9 cellular contexts compared by ENCODE assay signal in the genomic region with DNA sequence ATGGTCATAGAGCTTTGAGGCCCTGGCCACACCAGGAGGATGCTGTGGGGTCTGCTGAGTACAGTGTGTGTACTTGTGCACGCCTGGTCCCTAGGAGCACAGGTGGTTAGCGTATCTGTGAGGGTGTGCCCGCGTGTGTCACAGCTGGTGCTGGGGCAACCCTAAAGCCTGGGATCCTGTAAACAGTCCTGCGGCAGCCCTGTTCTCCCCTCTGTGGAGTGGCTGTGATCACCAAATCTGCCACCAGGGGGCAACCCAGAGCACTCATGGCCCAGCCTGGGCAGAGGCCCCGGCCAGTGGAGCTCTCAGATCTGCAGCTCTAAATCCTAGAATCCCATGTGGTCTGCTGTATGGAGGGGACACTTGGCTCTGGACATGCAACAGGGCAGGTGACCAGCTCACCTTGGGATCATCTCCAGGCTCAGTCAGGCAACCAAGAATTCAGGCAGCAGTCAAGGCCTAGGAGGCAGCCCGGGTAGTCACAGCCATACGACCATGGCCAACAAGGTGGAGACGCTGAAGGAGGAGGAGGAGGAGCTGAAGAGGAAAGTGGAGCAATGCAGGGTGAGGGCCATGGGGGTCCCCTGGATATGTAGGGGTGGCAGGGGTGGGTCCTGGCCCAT. TPM values are rescaled to one million over a fixed set of nuclear protein-coding genes. Genes with fewer than 3 reads are reported as not detected.
DNase-seq lines count a peak whose midpoint lies in the region; ATAC-seq, FAIRE-seq and TF ChIP-seq lines count a peak whose summit lies in the region.
"Had no signal": no experiment of that assay in that cellular context is flagged by ENCODE, and none has a peak within 500 bp of the region (broad histone marks: within the 10 kb centered on the region; RNA-seq: fewer than 3 reads in every experiment).

No MANE protein-coding gene starts in this region.

- H3K27me3 ChIP-seq in gastroesophageal sphincter (peaks cover 37% of the 10 kb centered on the region), pancreas (no peaks in the 10 kb centered on the region)

- H3K4me1 ChIP-seq in gastroesophageal sphincter: peaks cover 0 to 50% (median 22%) of the 10 kb centered on the region in 3 donors
- H3K4me1 ChIP-seq in pancreas: peaks cover 0 to 12% (median 5%) of the 10 kb centered on the region in 3 donors

- no peak overlapping the region for H3K27ac ChIP-seq in gastroesophageal sphincter
- no peak overlapping the region for H3K27ac ChIP-seq in pancreas

- peaks cover 12% of the 10 kb centered on the region for H3K4me1 Mint-ChIP-seq in type B pancreatic cell (ENCODE audit: unreplicated experiment)

- intact Hi-C loops in pancreas (cut with DNase I): loop anchor here in 2 of 3 donors (5.0 to 10.0 kb wide), 2 partner anchors 39 to 151 kb away; no protein-coding TSS in a partner anchor

- no peaks in the 10 kb centered on the region for H3K27me3 Mint-ChIP-seq in type B pancreatic cell

- H3K9me3 Mint-ChIP-seq in type B pancreatic cell: no peaks in the 10 kb centered on the region

- H3K4me3 ChIP-seq in gastroesophageal sphincter (no peak overlapping the region), pancreas (no peak overlapping the region)

- no peak for TF ChIP-seq POLR2A in gastroesophageal sphincter (IDR thresholded peaks at IDR 0.05)

- no peaks in the 10 kb centered on the region for H3K9me3 ChIP-seq in gastroesophageal sphincter
- H3K9me3 ChIP-seq in pancreas: no peaks in the 10 kb centered on the region

- ATAC-seq in gastroesophageal sphincter (peak; percentile 79), pancreas (peak; percentile 72 to 84 (median 82))

- H3K36me3 Mint-ChIP-seq in type B pancreatic cell: no peaks in the 10 kb centered on the region

- DNase-seq in DMS 273 (lab: John Stamatoyannopoulos, UW; ENCODE audit: unreplicated experiment): peak; percentile 85
- DNase-seq in DMS 273 treated with DMSO at 0.1 percent for 48 hours (lab: John Stamatoyannopoulos, UW): no peak
- DNase-seq in HUDEP-2 (lab: John Stamatoyannopoulos, UW; ENCODE audit: unreplicated experiment in 76 of 76): peak in 68 of 76 experiments; percentile 16 to 87 (median 70)
- DNase-seq in SK-MEL-5 (ENCODE audit: low read depth, low spot score): peak; percentile 85
- peak; percentile 95 for DNase-seq in activated effector memory CD4-positive, alpha-beta T cell treated with anti-CD3 and anti-CD28 coated beads, Interleukin-2, amount 50 U/mL, for 16 hours
- peak; percentile 70 to 98 (median 90) for DNase-seq in pancreas
- DNase-seq in type B pancreatic cell (ENCODE audit: extremely low spot score, unreplicated experiment): peak; percentile 92

- H3K36me3 ChIP-seq in gastroesophageal sphincter: peaks cover 0 to 11% of the 10 kb centered on the region in 2 donors
- no peaks in the 10 kb centered on the region for H3K36me3 ChIP-seq in pancreas

- FAIRE-seq in pancreas (lab: Jason Lieb, UNC): no peak
- FAIRE-seq: A204.1 had no signal

- in situ Hi-C loops in SK-MEL-5 (cut with HindIII; ENCODE audit: low pct_unique_long_range_greater_than_20kb, low sequenced_read_pairs): no loop called here

- peak overlapping the region; percentile 39 for H3K4me3 Mint-ChIP-seq in type B pancreatic cell

- peak overlapping the region; percentile 34 for H3K27ac Mint-ChIP-seq in type B pancreatic cell

- WGBS in gastroesophageal sphincter (ENCODE audit: low coverage in 1 of 2), 2 donors: 80% methylated on average over 2 of the region's 9 CpGs; no CpG with 5 or more reads in 1 of the 2 donors
- WGBS in pancreas, 2 donors: 32 to 33% methylated on average over 9 of the region's 9 CpGs

- TF ChIP-seq CTCF in gastroesophageal sphincter (IDR thresholded peaks at IDR 0.05): peak in 3 of 4 experiments; percentile 92 to 94 (median 92)
- TF ChIP-seq CTCF in pancreas (IDR thresholded peaks at IDR 0.05): peak; percentile 92 to 95 (median 93)
- TF ChIP-seq CTCF in type B pancreatic cell (conservative IDR thresholded peaks at IDR 0.05): peak; percentile 94

- no peak for TF ChIP-seq EP300 in gastroesophageal sphincter (IDR thresholded peaks at IDR 0.05)

RNA-seq across cellular contexts. Expression of a gene that starts 3.9 kb away (rescaled TPM):
- 3.9 and 5.5 TPM in 2 replicates for total RNA-seq in SK-MEL-5 (2014; rRNA removed; shearing (Covaris generic))
- polyA plus RNA-seq in SK-MEL-5 (2015; cell fraction: cytosol; rRNA removed): 20.3 and 21.9 TPM in 2 replicates
- polyA plus RNA-seq in SK-MEL-5 (2015; cell fraction: nucleus; rRNA removed): 20.6 and 22.3 TPM in 2 replicates
- total RNA-seq in gastroesophageal sphincter (1 to 10 TPM; 2.9 to 4.9 (median 3.2) TPM), pancreas (1 to 10 TPM; 2.0 to 9.3 (median 3.9) TPM), type B pancreatic cell (ENCODE audit: low replicate concordance) (30.0 and 31.1 TPM in 2 replicates)
- 1 to 10 TPM; 2.7 to 5.9 TPM for polyA plus RNA-seq in pancreas

RNA-seq across cellular contexts. Expression of a gene that starts 15.2 kb away (rescaled TPM):
- total RNA-seq in SK-MEL-5 (2014; rRNA removed; shearing (Covaris generic)): 61.7 and 64.4 TPM in 2 replicates
- polyA plus RNA-seq in SK-MEL-5 (2015; cell fraction: cytosol; rRNA removed): 97.0 and 101 TPM in 2 replicates
- 9.7 and 13.1 TPM in 2 replicates for polyA plus RNA-seq in SK-MEL-5 (2015; cell fraction: nucleus; rRNA removed)
- total RNA-seq in gastroesophageal sphincter: 10 to 100 TPM in 3 of 4 donors, 1 to 10 TPM in 1; 9.2 to 19.3 (median 17.2) TPM
- 1 to 10 TPM; 3.6 to 6.8 (median 5.4) TPM for total RNA-seq in pancreas
- 10 to 100 TPM in 1 of 2 donors, 1 to 10 TPM in 1; 4.6 to 16.3 TPM for polyA plus RNA-seq in pancreas
- total RNA-seq in type B pancreatic cell (ENCODE audit: low replicate concordance): 15.6 and 30.2 TPM in 2 replicates

RNA-seq across cellular contexts. Expression of a gene that starts 32.1 kb away (rescaled TPM):
- total RNA-seq in SK-MEL-5 (2014; rRNA removed; shearing (Covaris generic)): 978 and 1,315 TPM in 2 replicates
- polyA plus RNA-seq in SK-MEL-5 (2015; cell fraction: cytosol; rRNA removed): 622 and 774 TPM in 2 replicates
- polyA plus RNA-seq in SK-MEL-5 (2015; cell fraction: nucleus; rRNA removed): 90.5 and 124 TPM in 2 replicates
- 1,000 to 10,000 TPM in 3 of 4 donors, 100 to 1,000 TPM in 1; 747 to 1,092 (median 1,059) TPM for total RNA-seq in gastroesophageal sphincter
- total RNA-seq in pancreas: 100 to 1,000 TPM in 2 of 6 donors, 10 to 100 TPM in 4; 15.9 to 191 (median 40.9) TPM
- 100 to 1,000 TPM; 172 to 249 TPM for polyA plus RNA-seq in pancreas
- 1.8 and 235 TPM in 2 replicates for total RNA-seq in type B pancreatic cell (ENCODE audit: low replicate concordance)

RNA-seq across cellular contexts. Expression of a gene that starts 34.7 kb away (rescaled TPM):
- 62.0 and 70.3 TPM in 2 replicates for total RNA-seq in SK-MEL-5 (2014; rRNA removed; shearing (Covaris generic))
- 60.5 and 73.1 TPM in 2 replicates for polyA plus RNA-seq in SK-MEL-5 (2015; cell fraction: cytosol; rRNA removed)
- polyA plus RNA-seq in SK-MEL-5 (2015; cell fraction: nucleus; rRNA removed): 370 and 419 TPM in 2 replicates
- total RNA-seq in gastroesophageal sphincter (10 to 100 TPM; 37.8 to 46.5 (median 39.1) TPM), pancreas (10 to 100 TPM; 17.9 to 36.4 (median 21.5) TPM), type B pancreatic cell (ENCODE audit: low replicate concordance) (71.8 and 80.2 TPM in 2 replicates)
- polyA plus RNA-seq in pancreas: 10 to 100 TPM; 81.5 to 84.9 TPM

RNA-seq across cellular contexts. Expression of a gene that starts 42.8 kb away (rescaled TPM):
- total RNA-seq in SK-MEL-5 (2014; rRNA removed; shearing (Covaris generic)): 50.7 and 57.9 TPM in 2 replicates
- polyA plus RNA-seq in SK-MEL-5 (2015; cell fraction: cytosol; rRNA removed): 42.4 and 57.4 TPM in 2 replicates
- polyA plus RNA-seq in SK-MEL-5 (2015; cell fraction: nucleus; rRNA removed): 59.7 and 65.1 TPM in 2 replicates
- total RNA-seq in gastroesophageal sphincter (10 to 100 TPM; 16.3 to 29.1 (median 20.2) TPM), pancreas (10 to 100 TPM in 2 of 6 donors, 1 to 10 TPM in 4; 6.0 to 12.3 (median 8.5) TPM), type B pancreatic cell (ENCODE audit: low replicate concordance) (18.5 and 23.9 TPM in 2 replicates)
- 10 to 100 TPM; 19.0 to 25.6 TPM for polyA plus RNA-seq in pancreas
